In genomic region chr18:48800479-48800876, GRCh38 we compare ENCODE assay signal across 14 cellular contexts.
A peak's percentile ranks its signal among the peaks of the same experiment; 100 is the strongest.
DNase-seq lines count a peak whose midpoint lies in the region; ATAC-seq, FAIRE-seq and TF ChIP-seq lines count a peak whose summit lies in the region.
"Had no signal": no experiment of that assay in that cellular context is flagged by ENCODE, and none has a peak within 500 bp of the region (broad histone marks: within the 10 kb centered on the region; RNA-seq: fewer than 3 reads in every experiment).

No MANE protein-coding gene starts in this region.

- intact Hi-C loops in thyroid gland (cut with DNase I): no loop called here

- WGBS in hepatocyte (ENCODE audit: low lambda C conversion rate, missing lambda C conversion rate): 96% methylated on average over 6 of the region's 6 CpGs
- 32% methylated on average over 6 of the region's 6 CpGs for WGBS in thyroid gland, 2 donors

- H3K4me1 ChIP-seq in Peyer's patch: peaks cover 0 to 22% (median 8%) of the 10 kb centered on the region in 4 donors
- H3K4me1 ChIP-seq in hepatocyte (ENCODE audit: insufficient read depth): peaks cover 22% of the 10 kb centered on the region
- peaks cover 66 to 86% of the 10 kb centered on the region in 2 donors for H3K4me1 ChIP-seq in thyroid gland
- H3K4me1 ChIP-seq: SJCRH30 had no signal

- DNase-seq in activated T-cell treated with anti-CD3 and anti-CD28 coated beads, Interleukin-2, amount 50 U/mL, for 1 hour: peak; percentile 10
- DNase-seq in activated T-cell treated with anti-CD3 and anti-CD28 coated beads, Interleukin-2, amount 50 U/mL, for 4 hours: no peak
- DNase-seq in Peyer's patch (peak in 2 of 3 donors; percentile 11 to 27), hepatocyte (ENCODE audit: low spot score) (no peak), thyroid gland (no peak), urothelium cell line (ENCODE audit: low spot score) (no peak)
- DNase-seq: activated gamma-delta T cell; central memory CD4-positive, alpha-beta T cell; erythroblast; MV-4-11; NCI-H526; SJCRH30 had no signal

- no peak for FAIRE-seq in urothelium cell line (lab: Jason Lieb, UNC)

- H3K36me3 ChIP-seq in Peyer's patch (no peaks in the 10 kb centered on the region), hepatocyte (replicated peaks; ENCODE audit: insufficient read depth, low read depth) (no peaks in the 10 kb centered on the region), thyroid gland (no peaks in the 10 kb centered on the region)
- H3K36me3 ChIP-seq: SJCRH30 had no signal

- TF ChIP-seq CTCF in Peyer's patch (IDR thresholded peaks at IDR 0.05) (no peak), hepatocyte (IDR thresholded peaks at IDR 0.05; ENCODE audit: poor library complexity) (no peak), thyroid gland (IDR thresholded peaks at IDR 0.05) (peak in 1 of 6 experiments; percentile 4)

- H2AFZ ChIP-seq in hepatocyte: no peak overlapping the region

- H3K9me2 ChIP-seq in hepatocyte (replicated peaks; ENCODE audit: insufficient read depth): no peaks in the 10 kb centered on the region

- H3K27me3 ChIP-seq in Peyer's patch (no peaks in the 10 kb centered on the region), hepatocyte (no peaks in the 10 kb centered on the region), thyroid gland (no peaks in the 10 kb centered on the region)
- H3K27me3 ChIP-seq: SJCRH30 had no signal

- no peaks in the 10 kb centered on the region for H3K9me3 Mint-ChIP-seq in activated T-cell treated with anti-CD3 and anti-CD28 coated beads, Interleukin-2, amount 50 U/mL, for 4 hours

- H3K36me3 Mint-ChIP-seq in activated T-cell treated with anti-CD3 and anti-CD28 coated beads, Interleukin-2, amount 50 U/mL, for 4 hours (ENCODE audit: insufficient read depth): no peaks in the 10 kb centered on the region

- no peaks in the 10 kb centered on the region for H3K9me3 ChIP-seq in Peyer's patch
- no peaks in the 10 kb centered on the region for H3K9me3 ChIP-seq in hepatocyte (ENCODE audit: low read depth)
- H3K9me3 ChIP-seq in thyroid gland: no peaks in the 10 kb centered on the region
- H3K9me3 ChIP-seq: SJCRH30 had no signal

- H3K27me3 Mint-ChIP-seq in activated T-cell treated with anti-CD3 and anti-CD28 coated beads, Interleukin-2, amount 50 U/mL, for 4 hours (ENCODE audit: low read depth): no peaks in the 10 kb centered on the region

- ATAC-seq in activated T-cell treated with anti-CD3 and anti-CD28 coated beads, Interleukin-2, amount 50 U/mL, for 4 hours: no peak
- ATAC-seq in GM21619 (IDR thresholded peaks at IDR 0.05; ENCODE audit: unreplicated experiment) (no peak), GM21381 (IDR thresholded peaks at IDR 0.05; ENCODE audit: unreplicated experiment) (no peak)

- H3K4me2 ChIP-seq in hepatocyte: no peak overlapping the region

- no peaks in the 10 kb centered on the region for H3K79me2 ChIP-seq in hepatocyte

- peak overlapping the region in 1 of 4 donors; percentile 28 for H3K27ac ChIP-seq in Peyer's patch
- peak overlapping the region; percentile 94 for H3K27ac ChIP-seq in hepatocyte
- peak overlapping the region; percentile 86 to 91 (median 87) for H3K27ac ChIP-seq in thyroid gland
- H3K27ac ChIP-seq: SJCRH30 had no signal

- H3K4me3 Mint-ChIP-seq in activated T-cell treated with anti-CD3 and anti-CD28 coated beads, Interleukin-2, amount 50 U/mL, for 4 hours: no peak overlapping the region

- H3K4me3 ChIP-seq in Peyer's patch (no peak overlapping the region), hepatocyte (no peak overlapping the region), thyroid gland (replicated peaks in 1 of 3) (no peak overlapping the region)
- H3K4me3 ChIP-seq: SJCRH30 had no signal

- TF ChIP-seq POLR2A in Peyer's patch (IDR thresholded peaks at IDR 0.05) (no peak), thyroid gland (IDR thresholded peaks at IDR 0.05) (no peak)

- no peaks in the 10 kb centered on the region for H4K20me1 ChIP-seq in hepatocyte (ENCODE audit: insufficient read depth, poor library complexity, severe bottlenecking)

- peaks cover 49% of the 10 kb centered on the region for H3K4me1 Mint-ChIP-seq in activated T-cell treated with anti-CD3 and anti-CD28 coated beads, Interleukin-2, amount 50 U/mL, for 4 hours (ENCODE audit: low read depth)

Comparison
In these comparisons a context has a peak if more than half of its experiments do, and no peak if none do; other contexts are left out.
1. DNase-seq: peak in activated T-cell treated with anti-CD3 and anti-CD28 coated beads, Interleukin-2, amount 50 U/mL, for 1 hour (single experiment) and Peyer's patch (2 of 3); none in activated T-cell treated with anti-CD3 and anti-CD28 coated beads, Interleukin-2, amount 50 U/mL, for 4 hours (single experiment), hepatocyte (single experiment), thyroid gland (0 of 2) and urothelium cell line (single experiment).